ENCODE assay signal across 22 cellular contexts in the genomic region with DNA sequence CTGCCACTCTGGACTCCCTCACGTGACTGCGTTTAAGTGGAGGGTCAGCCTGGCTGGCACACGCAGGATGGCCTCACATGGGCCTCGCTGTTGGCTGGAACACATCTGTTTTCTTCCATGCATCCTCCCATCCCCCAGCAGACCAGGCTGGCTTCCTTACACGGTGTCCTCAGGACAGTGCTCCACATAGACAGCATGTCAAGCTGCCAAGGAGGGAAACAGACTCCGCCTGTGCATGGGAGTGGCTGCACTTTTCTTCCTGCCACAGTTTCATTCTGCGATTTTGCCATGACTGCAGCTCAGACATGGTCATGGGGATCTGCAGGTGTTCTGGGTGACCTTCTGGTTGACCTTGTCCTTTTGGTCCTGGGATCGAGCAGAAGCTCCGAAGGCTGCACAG.
"Had no signal": no experiment of that assay in that cellular context is flagged by ENCODE, and none has a peak within 500 bp of the region (broad histone marks: within the 10 kb centered on the region; RNA-seq: fewer than 3 reads in every experiment).

No MANE protein-coding gene starts in this region.

- H3K27me3 ChIP-seq: adrenal gland, breast epithelium, right atrium auricular region, stomach, testis had no signal

- H3K36me3 Mint-ChIP-seq: activated naive CD4-positive, alpha-beta T cell treated with anti-CD3 and anti-CD28 coated beads, Interleukin-2, amount 50 U/mL, for 72 hours; mesothelial cell of epicardium; stimulated activated effector memory CD8-positive, alpha-beta T cell treated with anti-CD3 and anti-CD28 coated beads, Interleukin-12 subunit alpha, Interleukin-12 subunit beta, amount 100 ng/mL, for 72 hours; type B pancreatic cell had no signal

- H3K4me1 Mint-ChIP-seq: mesothelial cell of epicardium; stimulated activated effector memory CD8-positive, alpha-beta T cell treated with anti-CD3 and anti-CD28 coated beads, Interleukin-12 subunit alpha, Interleukin-12 subunit beta, amount 100 ng/mL, for 72 hours had no signal

- H3K4me3 Mint-ChIP-seq: activated T-cell treated with anti-CD3 and anti-CD28 coated beads, Interleukin-2, amount 50 U/mL, for 72 hours; mesothelial cell of epicardium; nephron progenitor cell; stimulated activated effector memory CD8-positive, alpha-beta T cell treated with anti-CD3 and anti-CD28 coated beads, Interleukin-12 subunit alpha, Interleukin-12 subunit beta, amount 100 ng/mL, for 72 hours; type B pancreatic cell had no signal

- H3K4me3 ChIP-seq: adrenal gland, breast epithelium, right atrium auricular region, stomach, testis had no signal

- ATAC-seq: activated naive CD4-positive, alpha-beta T cell treated with anti-CD3 and anti-CD28 coated beads, Interleukin-2, amount 50 U/mL, for 72 hours; activated T-cell treated with anti-CD3 and anti-CD28 coated beads, Interleukin-2, amount 50 U/mL, for 72 hours; esophagus mucosa; stimulated activated effector memory CD8-positive, alpha-beta T cell treated with anti-CD3 and anti-CD28 coated beads, Interleukin-12 subunit alpha, Interleukin-12 subunit beta, amount 100 ng/mL, for 72 hours had no signal

- H3K9me3 Mint-ChIP-seq: activated naive CD4-positive, alpha-beta T cell treated with anti-CD3 and anti-CD28 coated beads, Interleukin-2, amount 50 U/mL, for 72 hours; activated T-cell treated with anti-CD3 and anti-CD28 coated beads, Interleukin-2, amount 50 U/mL, for 72 hours; mesothelial cell of epicardium; nephron progenitor cell; type B pancreatic cell had no signal

- H3K27ac Mint-ChIP-seq: activated naive CD4-positive, alpha-beta T cell treated with anti-CD3 and anti-CD28 coated beads, Interleukin-2, amount 50 U/mL, for 72 hours; activated T-cell treated with anti-CD3 and anti-CD28 coated beads, Interleukin-2, amount 50 U/mL, for 72 hours; mesothelial cell of epicardium; nephron progenitor cell; stimulated activated effector memory CD8-positive, alpha-beta T cell treated with anti-CD3 and anti-CD28 coated beads, Interleukin-12 subunit alpha, Interleukin-12 subunit beta, amount 100 ng/mL, for 72 hours; type B pancreatic cell had no signal

- H3K27me3 Mint-ChIP-seq: type B pancreatic cell had no signal

- DNase-seq: activated CD4-positive, alpha-beta T cell treated with anti-CD3 and anti-CD28 coated beads for 1 hour; activated gamma-delta T cell treated with Interleukin-2 at 50 U/mL for 16 hours; activated T-cell treated with anti-CD3 and anti-CD28 coated beads, Interleukin-2, amount 50 U/mL, for 72 hours; adrenal gland; cerebellar nuclear complex; effector CD8-positive, alpha-beta T cell; nephron progenitor cell; occipital lobe; posterior cingulate gyrus; stimulated activated CD4-positive, alpha-beta T cell treated with anti-CD3 and anti-CD28 coated beads, Interleukin-4, amount 100 ng/mL, for 24 hours; stomach; SW 1271; T-helper 2 cell; testis had no signal

- H3K9me3 ChIP-seq: adrenal gland, breast epithelium, right atrium auricular region, testis had no signal

- H3K4me1 ChIP-seq: adrenal gland, breast epithelium, right atrium auricular region, stomach, testis had no signal

- H3K27ac ChIP-seq: adrenal gland, breast epithelium, right atrium auricular region, stomach, testis, VCaP had no signal

- H3K36me3 ChIP-seq: adrenal gland, breast epithelium, right atrium auricular region, stomach had no signal
